ENCODE assay signal across 34 cellular contexts in the genomic region with DNA sequence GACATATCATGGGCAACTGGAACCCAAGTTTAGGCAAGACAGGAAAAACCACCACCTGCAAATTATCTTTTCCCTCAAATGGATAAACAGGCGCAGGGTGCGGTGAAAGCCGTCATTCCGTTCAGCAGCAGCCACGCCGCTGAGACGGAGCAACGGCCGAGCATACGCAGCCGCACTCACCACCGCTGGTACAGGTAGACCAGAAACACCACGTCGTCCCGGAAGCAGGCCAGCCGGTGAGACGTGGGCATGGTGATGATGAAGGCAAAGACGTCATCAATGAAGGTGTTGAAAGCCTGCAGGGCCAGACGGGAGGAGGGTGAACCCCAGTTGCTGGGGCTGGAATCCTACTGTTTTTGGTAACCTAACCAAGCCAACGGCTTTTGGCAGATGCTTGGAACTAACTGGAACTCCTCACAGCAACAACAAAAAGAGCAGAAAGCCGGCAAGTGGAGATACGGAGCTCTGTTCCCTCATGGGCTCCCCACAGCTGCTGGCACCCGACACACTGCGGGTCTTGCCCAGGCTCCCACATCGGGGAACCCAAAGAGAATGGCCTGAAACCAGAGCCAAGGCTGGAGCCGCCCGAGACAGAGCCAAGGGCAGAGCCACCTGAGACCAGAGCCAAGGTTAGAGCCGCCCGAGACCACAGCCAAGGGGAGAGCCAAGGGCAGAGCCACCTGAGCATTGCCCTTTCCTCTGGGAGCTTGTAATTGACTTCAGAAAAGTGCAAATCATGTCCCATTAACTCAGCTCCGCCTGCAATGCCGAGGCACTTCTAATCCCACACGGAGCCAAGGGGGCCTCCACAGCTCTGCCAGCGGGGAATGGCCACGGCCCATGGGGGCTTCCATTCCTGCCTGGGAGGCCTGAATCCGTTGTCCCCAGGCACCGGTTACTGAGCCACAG. TPM values are rescaled to one million over a fixed set of nuclear protein-coding genes. Genes with fewer than 3 reads are reported as not detected.
DNase-seq lines count a peak whose midpoint lies in the region; ATAC-seq and TF ChIP-seq lines count a peak whose summit lies in the region.
"Had no signal": no experiment of that assay in that cellular context is flagged by ENCODE, and none has a peak within 500 bp of the region (broad histone marks: within the 10 kb centered on the region; RNA-seq: fewer than 3 reads in every experiment).

No MANE protein-coding gene starts in this region.

- peaks cover 5 to 85% of the 10 kb centered on the region in 2 experiments for H3K36me3 ChIP-seq in HEK293 (ENCODE audit: control insufficient read depth in 2 of 2, insufficient read depth in 1 of 2, low read length in 2 of 2)
- peaks cover 83% of the 10 kb centered on the region for H3K36me3 ChIP-seq in thymus (ENCODE audit: control insufficient read depth, insufficient read depth)
- H3K36me3 ChIP-seq: ovary had no signal

- H3K4me3 ChIP-seq in HEK293 (ENCODE audit: low read depth, low read length) = no peak overlapping the region
- H3K4me3 ChIP-seq in thymus (ENCODE audit: low read length) = no peak overlapping the region
- H3K4me3 ChIP-seq: adrenal gland, GM12878, ovary, skin epidermis, thoracic aorta, vagina had no signal

- POLR2A ChIA-PET in HEK293 (lab: Yijun Ruan, JAX) = no interaction called here

- no peaks in the 10 kb centered on the region for H3K9me3 ChIP-seq in HEK293 (ENCODE audit: control insufficient read depth, insufficient read depth, low read depth, low read length)
- no peaks in the 10 kb centered on the region for H3K9me3 ChIP-seq in thymus (ENCODE audit: control insufficient read depth)
- H3K9me3 ChIP-seq: adrenal gland, ovary, thoracic aorta, vagina had no signal

- no peak overlapping the region for H3K27ac Mint-ChIP-seq in activated naive CD4-positive, alpha-beta T cell treated with anti-CD3 and anti-CD28 coated beads for 36 hours
- H3K27ac Mint-ChIP-seq: activated CD4-positive, alpha-beta memory T cell treated with anti-CD3 and anti-CD28 coated beads, Interleukin-2, amount 10 ng/mL, durations not matched to agents 7 days and 5 days; brain; CD8-positive, alpha-beta memory T cell; T-helper 17 cell had no signal

- H3K27me3 Mint-ChIP-seq in activated naive CD4-positive, alpha-beta T cell treated with anti-CD3 and anti-CD28 coated beads for 36 hours (ENCODE audit: low read depth) = no peaks in the 10 kb centered on the region
- H3K27me3 Mint-ChIP-seq: activated CD4-positive, alpha-beta memory T cell treated with anti-CD3 and anti-CD28 coated beads, Interleukin-2, amount 10 ng/mL, durations not matched to agents 7 days and 5 days; CD8-positive, alpha-beta memory T cell; T-helper 17 cell had no signal

- no peak overlapping the region for H3K4me3 Mint-ChIP-seq in activated naive CD4-positive, alpha-beta T cell treated with anti-CD3 and anti-CD28 coated beads for 36 hours
- H3K4me3 Mint-ChIP-seq: activated CD4-positive, alpha-beta memory T cell treated with anti-CD3 and anti-CD28 coated beads, Interleukin-2, amount 10 ng/mL, durations not matched to agents 7 days and 5 days; brain; CD8-positive, alpha-beta memory T cell; T-helper 17 cell had no signal

- CTCF ChIA-PET in activated naive CD4-positive, alpha-beta T cell treated with anti-CD3 and anti-CD28 coated beads for 36 hours (lab: Charles Lee) = no interaction called here
- CTCF ChIA-PET in HEK293 (lab: Yijun Ruan, JAX) = interaction anchor here (0.6 kb wide), 1 partner anchor 78 kb away, joined by 5 read pairs; no protein-coding TSS in a partner anchor

- peak; percentile 7 for DNase-seq in activated naive CD4-positive, alpha-beta T cell treated with anti-CD3 and anti-CD28 coated beads, Interleukin-2, amount 50 U/mL, for 16 hours
- no peak for DNase-seq in activated naive CD4-positive, alpha-beta T cell treated with anti-CD3 and anti-CD28 coated beads for 36 hours
- DNase-seq in islet precursor cell (peak; percentile 47), SW480 (ENCODE audit: low spot score) (no peak), retina (no peak)
- DNase-seq: activated CD4-positive, alpha-beta memory T cell treated with anti-CD3 and anti-CD28 coated beads, Interleukin-2, amount 10 ng/mL, durations not matched to agents 7 days and 5 days; activated CD4-positive, alpha-beta T cell treated with anti-CD3 and anti-CD28 coated beads for 1 hour; activated gamma-delta T cell; AML-193; cerebellar nuclear complex; DMS 273 treated with DMSO at 0.1 percent for 48 hours; EL; NCI-H146; NCI-H226; NCI-H69; PC-3; stimulated activated naive CD4-positive, alpha-beta T cell; T-helper 17 cell had no signal

- no peak for TF ChIP-seq CTCF in HEK293 (tag by site-specific recombination; IDR thresholded peaks at IDR 0.05)

- peaks cover 19% of the 10 kb centered on the region for H3K36me3 Mint-ChIP-seq in activated naive CD4-positive, alpha-beta T cell treated with anti-CD3 and anti-CD28 coated beads for 36 hours (ENCODE audit: low read depth)

- H3K9me3 Mint-ChIP-seq in activated naive CD4-positive, alpha-beta T cell treated with anti-CD3 and anti-CD28 coated beads for 36 hours = no peaks in the 10 kb centered on the region
- H3K9me3 Mint-ChIP-seq: activated CD4-positive, alpha-beta memory T cell treated with anti-CD3 and anti-CD28 coated beads, Interleukin-2, amount 10 ng/mL, durations not matched to agents 7 days and 5 days; brain; CD8-positive, alpha-beta memory T cell had no signal

- H3K27ac ChIP-seq in HEK293 (ENCODE audit: extremely low read depth, low read depth, low read length) = no peak overlapping the region
- peak overlapping the region; percentile 53 for H3K27ac ChIP-seq in thymus (ENCODE audit: low read depth)
- H3K27ac ChIP-seq: adrenal gland, ovary, skin epidermis, thoracic aorta, vagina had no signal

- H3K4me1 ChIP-seq in HEK293 (ENCODE audit: control insufficient read depth, insufficient read depth, low read length) (peaks cover 11% of the 10 kb centered on the region), thymus (ENCODE audit: control insufficient read depth, insufficient read depth, low read length) (peaks cover 57% of the 10 kb centered on the region)
- H3K4me1 ChIP-seq: adrenal gland had no signal

- intact Hi-C loops in activated naive CD4-positive, alpha-beta T cell treated with anti-CD3 and anti-CD28 coated beads for 36 hours (cut with micrococcal nuclease) = no loop called here

- WGBS in thymus = 93% methylated on average over 36 of the region's 36 CpGs

- no peaks in the 10 kb centered on the region for H3K27me3 ChIP-seq in thymus (ENCODE audit: control insufficient read depth, insufficient read depth)
- H3K27me3 ChIP-seq: adrenal gland, ovary, vagina had no signal

- H3K4me1 Mint-ChIP-seq in activated naive CD4-positive, alpha-beta T cell treated with anti-CD3 and anti-CD28 coated beads for 36 hours (ENCODE audit: low read depth) = peaks cover 18% of the 10 kb centered on the region
- H3K4me1 Mint-ChIP-seq: brain had no signal

- no peak for ATAC-seq in HG03342 (IDR thresholded peaks at IDR 0.05; ENCODE audit: unreplicated experiment)
- ATAC-seq: GM12878, PC-3, Right ventricle myocardium inferior, SK-N-SH treated with all-trans-retinoic acid at 6 μM for 48 hours, T-helper 17 cell had no signal

TF ChIP-seq in HEK293, 187 proteins besides CTCF, POLR2A, EP300 and RAD21:
- peak; percentile 53 for TF ChIP-seq ZIC2 (tag by site-specific recombination; IDR thresholded peaks at IDR 0.05)
- no peak for TF ChIP-seq ZBTB17 (tag by site-specific recombination; IDR thresholded peaks at IDR 0.05)
- TF ChIP-seq GLI4 (tag by site-specific recombination; IDR thresholded peaks at IDR 0.05) = no peak
- peak; percentile 44; the same call in 1 of the 2 replicates for TF ChIP-seq GLIS1 (tag by site-specific recombination; IDR thresholded peaks at IDR 0.05)

RNA-seq across cellular contexts. Expression of gene CLPTM1L, which starts 24.2 kb away (rescaled TPM):
- total RNA-seq in activated naive CD4-positive, alpha-beta T cell treated with anti-CD3 and anti-CD28 coated beads for 36 hours = 10 to 100 TPM; 48.0 to 48.5 TPM
- 60.7 TPM for polyA plus RNA-seq in thymus

RNA-seq across cellular contexts. Expression of gene TERT, which starts 25.8 kb away (rescaled TPM):
- 10 to 100 TPM; 10.1 to 13.1 TPM for total RNA-seq in activated naive CD4-positive, alpha-beta T cell treated with anti-CD3 and anti-CD28 coated beads for 36 hours
- 1.9 TPM for polyA plus RNA-seq in thymus
- total RNA-seq: dermis microvascular lymphatic vessel endothelial cell, frontal cortex, Right ventricle myocardium inferior, thoracic aorta, vagina had no signal
- polyA plus RNA-seq: adrenal gland; CD8-positive, alpha-beta memory T cell; neural cell; ovary had no signal

Comparison
In these comparisons a context has a peak if more than half of its experiments do, and no peak if none do; other contexts are left out.
1. DNase-seq: peak in activated naive CD4-positive, alpha-beta T cell treated with anti-CD3 and anti-CD28 coated beads, Interleukin-2, amount 50 U/mL, for 16 hours (single experiment) and islet precursor cell (single experiment); none in activated naive CD4-positive, alpha-beta T cell treated with anti-CD3 and anti-CD28 coated beads for 36 hours (single experiment), SW480 (single experiment) and retina (single experiment).